In genomic region chr1:155308493-155309422, GRCh38 we compare ENCODE assay signal across 8 cellular contexts. TPM values are rescaled to one million over a fixed set of nuclear protein-coding genes. Genes with fewer than 3 reads are reported as not detected.
DNase-seq lines count a peak whose midpoint lies in the region; ATAC-seq and TF ChIP-seq lines count a peak whose summit lies in the region.

Gene FDPS, plus strand, starts transcription at chr1:155308866. Its CDS starts 924 bp downstream, at chr1:155309790.

- peak within 1 kb of the TSS; percentile 92 for H3K27ac Mint-ChIP-seq in activated B cell treated with CpG ODN at 0.5 μM for 24 hours

- POLR2A ChIA-PET in activated B cell treated with CpG ODN at 0.5 μM for 24 hours (lab: Charles Lee): interaction anchor here (0.6 to 1.9 kb wide), 12 partner anchors 11 to 301 kb away, joined by 3 to 30 read pairs (median 5); partner anchors contain the start of genes CLK2, MSTO1, RUSC1 and SCAMP3

- peak; percentile 99 for DNase-seq in AG08395 (ENCODE audit: low spot score)
- peak; percentile 100 for DNase-seq in NCI-H345 (lab: John Stamatoyannopoulos, UW)
- DNase-seq in activated B cell treated with CpG ODN at 0.5 μM for 24 hours: peak; percentile 87
- DNase-seq in caudate nucleus (lab: John Stamatoyannopoulos, UW): peak; percentile 65 to 100 (median 99)
- peak; percentile 97 for DNase-seq in iPS-NIHi7 (ENCODE audit: extremely low spot score)
- peak; percentile 97 for DNase-seq in smooth muscle cell of the brain vasculature (ENCODE audit: low read depth, low spot score)

- CTCF ChIA-PET in activated B cell treated with CpG ODN at 0.5 μM for 24 hours (lab: Charles Lee): interaction anchor here (0.6 to 2.5 kb wide), 8 partner anchors 12 to 195 kb away, joined by 3 to 23 read pairs (median 4); partner anchors contain the start of genes CLK2 and RUSC1

- intact Hi-C loops in activated B cell treated with CpG ODN at 0.5 μM for 24 hours (cut with micrococcal nuclease): loop anchor here (1.0 kb wide), 8 partner anchors 15 to 255 kb away; partner anchors contain the start of genes CLK2, HCN3, MTX1 and SCAMP3

- peak within 1 kb of the TSS; percentile 92 for H3K27ac ChIP-seq in caudate nucleus (ENCODE audit: low read depth, low read length)

- peak within 1 kb of the TSS; percentile 94 for H3K4me3 Mint-ChIP-seq in activated B cell treated with CpG ODN at 0.5 μM for 24 hours

- peaks cover 32% of the 10 kb centered on the region for H3K4me1 Mint-ChIP-seq in activated B cell treated with CpG ODN at 0.5 μM for 24 hours

- no peaks in the 10 kb centered on the region for H3K27me3 Mint-ChIP-seq in activated B cell treated with CpG ODN at 0.5 μM for 24 hours

- peaks cover 36% of the 10 kb centered on the region for H3K36me3 Mint-ChIP-seq in activated B cell treated with CpG ODN at 0.5 μM for 24 hours (ENCODE audit: low read depth)

- TF ChIP-seq POLR2A in GM18951 (IDR thresholded peaks at IDR 0.05; ENCODE audit: extremely low read depth, insufficient read depth, insufficient read length): peak; percentile 91

- in situ Hi-C loops in GM18951 (cut with MboI; ENCODE audit: low sequenced_read_pairs, unreplicated experiment): no loop called here

- no peak for TF ChIP-seq CTCF in activated B cell treated with CpG ODN at 0.5 μM for 24 hours (IDR thresholded peaks at IDR 0.05)

- peak; percentile 94 for ATAC-seq in HG03196 (IDR thresholded peaks at IDR 0.05; ENCODE audit: unreplicated experiment)
- ATAC-seq in activated B cell treated with CpG ODN at 0.5 μM for 24 hours (ENCODE audit: low read depth): peak; percentile 97

- H3K9me3 Mint-ChIP-seq in activated B cell treated with CpG ODN at 0.5 μM for 24 hours: no peaks in the 10 kb centered on the region

RNA-seq across cellular contexts. Expression of gene FDPS, which starts in this region (rescaled TPM):
- 241 and 242 TPM in 2 replicates for total RNA-seq in activated B cell treated with CpG ODN at 0.5 μM for 24 hours

Comparison
In these comparisons a context has a peak if more than half of its experiments do, and no peak if none do; other contexts are left out.
1. Peak in every context shown above with its lines: DNase-seq, ATAC-seq and H3K27ac ChIP-seq.